ENCODE assay signal across 23 cellular contexts in the genomic region with DNA sequence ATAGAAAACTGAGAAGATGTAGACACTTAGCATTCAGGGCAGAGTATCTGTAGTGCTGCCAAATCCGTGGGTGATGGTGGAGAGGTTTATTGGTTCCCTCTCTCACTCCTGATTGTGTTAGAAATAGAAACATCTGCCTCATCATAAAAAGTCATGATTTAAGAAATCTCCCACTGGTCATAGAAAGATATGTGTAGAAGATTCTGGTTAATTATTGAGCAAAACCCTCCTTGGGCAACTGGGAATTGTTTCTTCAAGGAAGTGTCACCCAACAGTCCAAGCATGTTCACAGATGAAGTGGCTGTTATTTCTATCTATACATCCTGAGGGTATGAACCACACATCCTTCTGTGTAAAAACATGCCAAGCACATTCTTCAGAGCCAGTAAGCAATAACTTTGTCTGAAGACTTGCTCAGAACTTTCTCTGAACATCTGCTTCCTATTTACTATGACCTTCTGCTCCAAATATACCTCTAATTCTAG. TPM values are rescaled to one million over a fixed set of nuclear protein-coding genes. Genes with fewer than 3 reads are reported as not detected.
A peak's percentile ranks its signal among the peaks of the same experiment; 100 is the strongest.
DNase-seq lines count a peak whose midpoint lies in the region; ATAC-seq and TF ChIP-seq lines count a peak whose summit lies in the region.
"Had no signal": no experiment of that assay in that cellular context is flagged by ENCODE, and none has a peak within 500 bp of the region (broad histone marks: within the 10 kb centered on the region; RNA-seq: fewer than 3 reads in every experiment).

No MANE protein-coding gene starts in this region.

- H3K36me3 ChIP-seq in BLaER1 treated with 17β-estradiol and CSF1 and Interleukin-3, amounts not matched to agents 10 nM and 100 nM: no peaks in the 10 kb centered on the region
- H3K36me3 ChIP-seq in SK-N-SH (replicated peaks in 1 of 2; ENCODE audit: control insufficient read depth in 1 of 2, insufficient read depth in 2 of 2, low read length in 1 of 2): peaks cover 22 to 39% of the 10 kb centered on the region in 2 experiments
- H3K36me3 ChIP-seq: colonic mucosa, left lung had no signal

- ATAC-seq in HG02973 (IDR thresholded peaks at IDR 0.05; ENCODE audit: unreplicated experiment): no peak
- ATAC-seq: activated naive CD4-positive, alpha-beta T cell treated with anti-CD3 and anti-CD28 coated beads, Interleukin-2, amount 50 U/mL, for 72 hours; body of pancreas; HepG2; left lung had no signal

- no peak overlapping the region for H3K4me3 ChIP-seq in BLaER1 treated with 17β-estradiol and CSF1 and Interleukin-3, amounts not matched to agents 10 nM and 100 nM
- no peak overlapping the region for H3K4me3 ChIP-seq in SK-N-SH (ENCODE audit: low read depth in 2 of 2, low read length in 1 of 2)
- H3K4me3 ChIP-seq: body of pancreas, colonic mucosa, HAP-1, left lung, spleen had no signal

- peaks cover 68% of the 10 kb centered on the region for H3K4me1 Mint-ChIP-seq in osteocyte (ENCODE audit: unreplicated experiment)

- in situ Hi-C loops in GM13977 (cut with MboI; ENCODE audit: low pct_unique_long_range_greater_than_20kb, low sequenced_read_pairs, unreplicated experiment): no loop called here

- TF ChIP-seq EP300 in SK-N-SH (IDR thresholded peaks at IDR 0.05; ENCODE audit: borderline replicate concordance in 1 of 2, low read depth in 1 of 2, low read length in 1 of 2): no peak

- H3K79me2 ChIP-seq in SK-N-SH (ENCODE audit: insufficient read depth): no peaks in the 10 kb centered on the region

- no peaks in the 10 kb centered on the region for H3K27me3 ChIP-seq in BLaER1 treated with 17β-estradiol and CSF1 and Interleukin-3, amounts not matched to agents 10 nM and 100 nM
- H3K27me3 ChIP-seq in SK-N-SH (ENCODE audit: insufficient read depth): no peaks in the 10 kb centered on the region
- H3K27me3 ChIP-seq: body of pancreas, colonic mucosa, left lung, spleen had no signal

- no peaks in the 10 kb centered on the region for H3K27me3 Mint-ChIP-seq in osteocyte (ENCODE audit: unreplicated experiment)
- H3K27me3 Mint-ChIP-seq: activated CD4-positive, alpha-beta memory T cell treated with anti-CD3 and anti-CD28 coated beads, Interleukin-2, amount 10 ng/mL, durations not matched to agents 7 days and 5 days had no signal

- no peak overlapping the region for H3K9ac ChIP-seq in BLaER1 treated with 17β-estradiol and CSF1 and Interleukin-3, amounts not matched to agents 10 nM and 100 nM
- no peak overlapping the region for H3K9ac ChIP-seq in SK-N-SH

- no peaks in the 10 kb centered on the region for H3K9me2 ChIP-seq in SK-N-SH

- H3F3A ChIP-seq in SK-N-SH (replicated peaks; ENCODE audit: insufficient read depth): peaks cover 4% of the 10 kb centered on the region

- CTCF ChIA-PET in SK-N-SH (lab: Yijun Ruan, JAX): interaction anchor here (0.9 to 3.4 kb wide), 2 partner anchors 26 to 187 kb away, joined by 3 to 16 read pairs; no protein-coding TSS in a partner anchor

- H3K4me1 ChIP-seq in BLaER1 treated with 17β-estradiol and CSF1 and Interleukin-3, amounts not matched to agents 10 nM and 100 nM: peaks cover 0 to 10% (median 5%) of the 10 kb centered on the region in 10 experiments; a peak in 5 of 20 replicates
- H3K4me1 ChIP-seq in SK-N-SH (ENCODE audit: control insufficient read depth in 1 of 2, insufficient read depth in 2 of 2, low read depth in 1 of 2, low read length in 1 of 2): peaks cover 0 to 12% of the 10 kb centered on the region in 2 experiments
- H3K4me1 ChIP-seq: colonic mucosa, left lung had no signal

- H3K27ac ChIP-seq in BLaER1 treated with 17β-estradiol and CSF1 and Interleukin-3, amounts not matched to agents 10 nM and 100 nM: no peak overlapping the region
- peak overlapping the region; percentile 65 to 73; a peak in 3 of 4 replicates for H3K27ac ChIP-seq in SK-N-SH (ENCODE audit: low read depth in 2 of 2, low read length in 1 of 2)
- H3K27ac ChIP-seq: body of pancreas, colonic mucosa, left lung, spleen had no signal

- H2AFZ ChIP-seq in SK-N-SH (ENCODE audit: low read depth): no peak overlapping the region

- POLR2A ChIA-PET in SK-N-SH (lab: Yijun Ruan, JAX): no interaction called here

- peaks cover 20% of the 10 kb centered on the region for H3K36me3 Mint-ChIP-seq in osteocyte (ENCODE audit: unreplicated experiment)
- H3K36me3 Mint-ChIP-seq: activated naive CD4-positive, alpha-beta T cell treated with anti-CD3 and anti-CD28 coated beads, Interleukin-2, amount 50 U/mL, for 72 hours had no signal

- H3K9me3 Mint-ChIP-seq in osteocyte (ENCODE audit: unreplicated experiment): no peaks in the 10 kb centered on the region
- H3K9me3 Mint-ChIP-seq: activated CD4-positive, alpha-beta memory T cell treated with anti-CD3 and anti-CD28 coated beads, Interleukin-2, amount 10 ng/mL, durations not matched to agents 7 days and 5 days; activated naive CD4-positive, alpha-beta T cell treated with anti-CD3 and anti-CD28 coated beads, Interleukin-2, amount 50 U/mL, for 72 hours had no signal

- TF ChIP-seq CTCF in SK-N-SH (IDR thresholded peaks at IDR 0.05): no peak
- no peak for TF ChIP-seq CTCF in osteocyte (IDR thresholded peaks at IDR 0.05)
- TF ChIP-seq CTCF in GM13977 (IDR thresholded peaks at IDR 0.05; ENCODE audit: extremely low read depth, insufficient read depth, missing control alignments): no peak

- no peaks in the 10 kb centered on the region for H4K20me1 ChIP-seq in BLaER1 treated with 17β-estradiol and CSF1 and Interleukin-3, amounts not matched to agents 10 nM and 100 nM
- H4K20me1 ChIP-seq in SK-N-SH (ENCODE audit: insufficient read depth): no peaks in the 10 kb centered on the region

- 65% methylated on average over 1 of the region's 1 CpG for WGBS in SK-N-SH (ENCODE audit: low lambda C conversion rate)

- H3K27ac Mint-ChIP-seq in osteocyte (ENCODE audit: unreplicated experiment): peak overlapping the region; percentile 91
- H3K27ac Mint-ChIP-seq: activated CD4-positive, alpha-beta memory T cell treated with anti-CD3 and anti-CD28 coated beads, Interleukin-2, amount 10 ng/mL, durations not matched to agents 7 days and 5 days; activated naive CD4-positive, alpha-beta T cell treated with anti-CD3 and anti-CD28 coated beads, Interleukin-2, amount 50 U/mL, for 72 hours had no signal

- peak overlapping the region in 7 of 11 experiments; percentile 0 to 32 (median 22); a peak in 9 of 22 replicates for H3K4me2 ChIP-seq in BLaER1 treated with 17β-estradiol and CSF1 and Interleukin-3, amounts not matched to agents 10 nM and 100 nM
- H3K4me2 ChIP-seq in SK-N-SH: no peak overlapping the region

- TF ChIP-seq RAD21 in SK-N-SH (IDR thresholded peaks at IDR 0.05; ENCODE audit: low read length): no peak

- no peaks in the 10 kb centered on the region for H3K9me3 ChIP-seq in BLaER1 treated with 17β-estradiol and CSF1 and Interleukin-3, amounts not matched to agents 10 nM and 100 nM (replicated peaks in 1 of 11)
- H3K9me3 ChIP-seq in SK-N-SH: no peaks in the 10 kb centered on the region
- H3K9me3 ChIP-seq: body of pancreas, colonic mucosa, HAP-1, left lung, spleen had no signal

- H3K4me3 Mint-ChIP-seq in osteocyte (ENCODE audit: unreplicated experiment): no peak overlapping the region
- H3K4me3 Mint-ChIP-seq: activated CD4-positive, alpha-beta memory T cell treated with anti-CD3 and anti-CD28 coated beads, Interleukin-2, amount 10 ng/mL, durations not matched to agents 7 days and 5 days had no signal

- DNase-seq in SK-N-SH: no peak
- peak; percentile 94 for DNase-seq in fibroblast of gingiva (ENCODE audit: low read depth)
- no peak for DNase-seq in osteocyte (ENCODE audit: extremely low spot score, unreplicated experiment)
- DNase-seq in NCI-H446 (lab: John Stamatoyannopoulos, UW): no peak
- DNase-seq in GM13977 (ENCODE audit: low spot score): no peak
- no peak for DNase-seq in activated CD4-positive, alpha-beta T cell treated with anti-CD3 and anti-CD28 coated beads, Interleukin-2, amount 50 U/mL, for 1 hour
- DNase-seq: activated CD4-positive, alpha-beta memory T cell treated with anti-CD3 and anti-CD28 coated beads, Interleukin-2, amount 10 ng/mL, durations not matched to agents 7 days and 5 days; activated T-cell treated with anti-CD3 and anti-CD28 coated beads, Interleukin-2, amount 50 U/mL, for 48 hours; body of pancreas; colonic mucosa; left lung; NCI-H1436 treated with DMSO at 0.1 percent for 48 hours; NCI-H2171; NCI-H69; SHP77; spleen; stimulated activated CD8-positive, alpha-beta memory T cell treated with anti-CD3 and anti-CD28 coated beads, Interleukin-4, amount 100 ng/mL, for 48 hours had no signal

TF ChIP-seq in SK-N-SH, 30 proteins besides CTCF, POLR2A, EP300 and RAD21:
- TF ChIP-seq TCF12 (IDR thresholded peaks at IDR 0.05) (peak; percentile 85), NRF1 (IDR thresholded peaks at IDR 0.05; ENCODE audit: low read depth, low read length) (no peak), NFIC (IDR thresholded peaks at IDR 0.05; ENCODE audit: borderline replicate concordance) (no peak), RCOR1 (IDR thresholded peaks at IDR 0.05; ENCODE audit: low read length) (no peak), TEAD4 (IDR thresholded peaks at IDR 0.05; ENCODE audit: borderline replicate concordance, insufficient read depth) (no peak), EZH2phosphoT487 (IDR thresholded peaks at IDR 0.05; ENCODE audit: borderline replicate concordance, low read depth) (no peak), RXRA (IDR thresholded peaks at IDR 0.05; ENCODE audit: borderline replicate concordance, low read depth) (no peak), YY1 (IDR thresholded peaks at IDR 0.05; ENCODE audit: low read depth) (no peak), TAF1 (IDR thresholded peaks at IDR 0.05; ENCODE audit: borderline replicate concordance, low read depth, low read length) (no peak), MEF2A (IDR thresholded peaks at IDR 0.05; ENCODE audit: borderline replicate concordance, low read depth) (no peak), POLR2AphosphoS5 (IDR thresholded peaks at IDR 0.05; ENCODE audit: low read depth, low read length) (0 out of 2 replicates have a peak, but pooled peaks have one; percentile 8), RFX5 (IDR thresholded peaks at IDR 0.05; ENCODE audit: low read length) (no peak)
- TF ChIP-seq, protein P1, sequence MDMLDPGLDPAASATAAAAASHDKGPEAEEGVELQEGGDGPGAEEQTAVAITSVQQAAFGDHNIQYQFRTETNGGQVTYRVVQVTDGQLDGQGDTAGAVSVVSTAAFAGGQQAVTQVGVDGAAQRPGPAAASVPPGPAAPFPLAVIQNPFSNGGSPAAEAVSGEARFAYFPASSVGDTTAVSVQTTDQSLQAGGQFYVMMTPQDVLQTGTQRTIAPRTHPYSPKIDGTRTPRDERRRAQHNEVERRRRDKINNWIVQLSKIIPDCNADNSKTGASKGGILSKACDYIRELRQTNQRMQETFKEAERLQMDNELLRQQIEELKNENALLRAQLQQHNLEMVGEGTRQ (IDR thresholded peaks at IDR 0.05; ENCODE audit: borderline replicate concordance, low read depth, low read length): no peak

RNA-seq across cellular contexts. Expression of a gene that starts 33.6 kb away (rescaled TPM):
- 0.02 and 0.08 TPM in 2 replicates for polyA plus RNA-seq in SK-N-SH (2012; rRNA removed)
- 0.05 and 0.09 TPM in 2 replicates for polyA plus RNA-seq in SK-N-SH (2012; cell fraction: cytosol; rRNA removed)
- polyA plus RNA-seq in SK-N-SH (2012; cell fraction: nucleus; rRNA removed): 0.15 and 0.21 TPM in 2 replicates
- total RNA-seq in osteocyte: 0.24 and 0.57 TPM in 2 replicates
- total RNA-seq: activated CD4-positive, alpha-beta memory T cell treated with anti-CD3 and anti-CD28 coated beads, Interleukin-2, amount 10 ng/mL, durations not matched to agents 7 days and 5 days; activated naive CD4-positive, alpha-beta T cell treated with anti-CD3 and anti-CD28 coated beads, Interleukin-2, amount 50 U/mL, for 72 hours; body of pancreas; HepG2; left lung; T-helper 1 cell treated with Interleukin-12 subunit alpha and Interleukin-12 subunit beta and Interleukin-4 antibody, amounts not matched to agents 30 ng/mL and 1 ng/mL, for 36 hours had no signal
- polyA plus RNA-seq: HepG2 had no signal

Comparison
In these comparisons a context has a peak if more than half of its experiments do, and no peak if none do; other contexts are left out.
1. H3K27ac ChIP-seq: peak in SK-N-SH (2 of 2); none in BLaER1 treated with 17β-estradiol and CSF1 and Interleukin-3, amounts not matched to agents 10 nM and 100 nM (0 of 11).